In genomic region chr19:52585101-52585500, GRCh38 we compare ENCODE assay signal across 1 cellular context.
TF ChIP-seq lines count a peak whose summit lies in the region.

No MANE protein-coding gene starts in this region.

TF ChIP-seq in K562, 482 proteins besides CTCF, POLR2A, EP300 and RAD21:
- TF ChIP-seq ZBTB9 (CRISPR knock-in tag; IDR thresholded peaks at IDR 0.05) (no peak), POLR2G (IDR thresholded peaks at IDR 0.05; ENCODE audit: low read depth, low read length) (peak; percentile 34; the same call in 1 of the 2 replicates), PHF21A (IDR thresholded peaks at IDR 0.05; ENCODE audit: borderline replicate concordance, low read depth) (no peak), MEF2A (IDR thresholded peaks at IDR 0.05; ENCODE audit: control insufficient read depth, low read depth, low read length) (no peak)
